In genomic region chr17:36629252-36629847, GRCh38 we compare ENCODE assay signal across 8 cellular contexts. TPM values are rescaled to one million over a fixed set of nuclear protein-coding genes. Genes with fewer than 3 reads are reported as not detected.
A peak's percentile ranks its signal among the peaks of the same experiment; 100 is the strongest.
DNase-seq lines count a peak whose midpoint lies in the region; ATAC-seq, FAIRE-seq and TF ChIP-seq lines count a peak whose summit lies in the region.

No MANE protein-coding gene starts in this region.

- ATAC-seq in HepG2 (peak; percentile 92), HG03039 (IDR thresholded peaks at IDR 0.05; ENCODE audit: unreplicated experiment) (no peak)

- TF ChIP-seq CTCF in AG09309 (IDR thresholded peaks at IDR 0.05; ENCODE audit: control insufficient read depth, insufficient read depth, low read depth, low read length, missing control alignments) (peak; percentile 98), HepG2 (CRISPR knock-in tag; IDR thresholded peaks at IDR 0.05) (peak; percentile 98)

- no peak for TF ChIP-seq POLR2A in HepG2 (IDR thresholded peaks at IDR 0.05; ENCODE audit: insufficient read depth in 1 of 2, low read depth in 2 of 2, low read length in 2 of 2)

- peaks cover 3% of the 10 kb centered on the region for H3K27me3 ChIP-seq in H7 (ENCODE audit: control insufficient read depth, insufficient read depth, low read length)
- peaks cover 6 to 21% of the 10 kb centered on the region in 2 experiments; a peak in 4 of 5 replicates for H3K27me3 ChIP-seq in HepG2 (ENCODE audit: control insufficient read depth in 1 of 2, insufficient read depth in 2 of 2, low read length in 2 of 2)

- no peak overlapping the region for H2AFZ ChIP-seq in HepG2 (ENCODE audit: low read length)

- H4K20me1 ChIP-seq in HepG2 (ENCODE audit: insufficient read depth, low read length), result 0 out of 2 replicates have a peak, but pooled peaks cover 3% of the 10 kb centered on the region

- whole genome bisulfite sequencing in HepG2 (ENCODE audit: low lambda C conversion rate), result 22% methylated on average over 3 of the region's 14 CpGs

- CTCF ChIA-PET in HepG2 (lab: Yijun Ruan, JAX; ENCODE audit: low intra/inter-chr PET ratio, low total read pairs), result interaction anchor here (1.1 to 1.9 kb wide), 4 partner anchors 44 to 418 kb away, joined by 5 to 11 read pairs (median 7); no protein-coding TSS in a partner anchor

- H3K9ac ChIP-seq in HepG2 (ENCODE audit: insufficient read depth, low read depth, low read length), result no peak overlapping the region

- in situ Hi-C loops in HepG2 (cut with HindIII; ENCODE audit: extremely low pct_ligation_motif_present, low pct_unique_long_range_greater_than_20kb), result no loop called here

- H3K36me3 ChIP-seq in H7 (replicated peaks; ENCODE audit: control insufficient read depth, insufficient read depth, low read length) (no peaks in the 10 kb centered on the region), HepG2 (replicated peaks in 1 of 2; ENCODE audit: control insufficient read depth in 1 of 2, insufficient read depth in 2 of 2, low read length in 2 of 2) (no peaks in the 10 kb centered on the region)

- DNase-seq in AG09309 (ENCODE audit: low read depth) (peak; percentile 11), H7 (peak; percentile 93), NCI-H460 (ENCODE audit: extremely low read depth, low read depth) (peak; percentile 68), cerebellum (ENCODE audit: low spot score) (peak; percentile 88), HepG2 (ENCODE audit: low spot score) (peak; percentile 55)
- DNase-seq in activated CD4-positive, alpha-beta T cell treated with anti-CD3 and anti-CD28 coated beads for 1 hour, result peak; percentile 64
- peak; percentile 61 to 75 for DNase-seq in stimulated activated CD4-positive, alpha-beta T cell treated with anti-CD3 and anti-CD28 coated beads, Interleukin-4, amount 100 ng/mL, for 4 hours

- POLR2A ChIA-PET in HepG2 (lab: Yijun Ruan, JAX), result no interaction called here

- H3K4me3 ChIP-seq in AG09309 (ENCODE audit: control insufficient read depth, low read depth, low read length) (no peak overlapping the region), H7 (ENCODE audit: insufficient read depth, low read depth, low read length) (no peak overlapping the region), HepG2 (replicated peaks in 1 of 3; ENCODE audit: insufficient read depth in 1 of 3, low read depth in 2 of 3, low read length in 3 of 3) (no peak overlapping the region)

- H3K9me3 ChIP-seq in HepG2 (ENCODE audit: low read length), result no peaks in the 10 kb centered on the region

- H3K4me2 ChIP-seq in HepG2 (ENCODE audit: low read depth, low read length), result peak overlapping the region; percentile 29; the same call in 1 of the 2 replicates

- H3K4me1 ChIP-seq in HepG2 (ENCODE audit: insufficient read depth, low read length), result peaks cover 23% of the 10 kb centered on the region

- BruUV-seq in HepG2 (replicated peaks; lab: Mats Ljungman, UMichigan), result no TSS peak

- FAIRE-seq in HepG2 (lab: Jason Lieb, UNC), result no peak

- H3K79me2 ChIP-seq in HepG2 (ENCODE audit: insufficient read depth, low read length), result no peaks in the 10 kb centered on the region

- TF ChIP-seq RAD21 in HepG2 (CRISPR knock-in tag; IDR thresholded peaks at IDR 0.05), result peak; percentile 94

- H3K27ac ChIP-seq in HepG2 (ENCODE audit: extremely low read length, insufficient read depth, low read length), result no peak overlapping the region

- TF ChIP-seq EP300 in HepG2 (IDR thresholded peaks at IDR 0.05; ENCODE audit: low read depth in 2 of 2, low read length in 2 of 2) (no peak), HepG2 (CRISPR knock-in tag; IDR thresholded peaks at IDR 0.05; ENCODE audit: borderline replicate concordance) (no peak)

- intact Hi-C loops in HepG2 (cut with micrococcal nuclease; ENCODE audit: unreplicated experiment), result loop anchor here (1.0 to 2.0 kb wide), 3 partner anchors 44 to 418 kb away; no protein-coding TSS in a partner anchor

TF ChIP-seq in HepG2, 621 proteins besides CTCF, POLR2A, EP300 and RAD21 (continues in another document):
- TF ChIP-seq HMGXB4 (CRISPR knock-in tag; IDR thresholded peaks at IDR 0.05; ENCODE audit: borderline replicate concordance in 1 of 2, low read depth in 1 of 2) (peak; percentile 30 to 52; a peak in 2 of 4 replicates), KDM2A (CRISPR knock-in tag; IDR thresholded peaks at IDR 0.05; ENCODE audit: borderline replicate concordance, low read depth) (peak; percentile 46; the same call in 1 of the 2 replicates)

RNA-seq across cellular contexts. Expression of gene MRM1, which starts 28.0 kb away (rescaled TPM):
- 19.3 and 24.8 TPM in 2 replicates for total RNA-seq in H7 (2014; rRNA removed; shearing (Covaris generic))
- 8.2 and 9.1 TPM in 2 replicates for total RNA-seq in NCI-H460 (2014; rRNA removed; shearing (Covaris generic))
- 44.7 and 47.6 TPM in 2 replicates for polyA plus RNA-seq in NCI-H460 (2014; cell fraction: nucleus; rRNA removed)
- total RNA-seq in cerebellum (2.2 TPM), HepG2 (2016; rRNA removed; fragmentation: Illumina TruSeq; extraction: Trizol) (10.7 and 11.3 TPM in 2 replicates)
- 1.9 and 2.1 TPM in 2 replicates for total RNA-seq in HepG2 (2016; cell fraction: cytosol; rRNA removed; fragmentation: Illumina TruSeq; extraction: Trizol; ENCODE audit: low read depth)
- total RNA-seq in HepG2 (2016; cell fraction: insoluble cytoplasmic fraction; rRNA removed; fragmentation: Illumina TruSeq; extraction: Trizol), result 10.1 and 11.0 TPM in 2 replicates
- total RNA-seq in HepG2 (2016; cell fraction: membrane; rRNA removed; fragmentation: Illumina TruSeq; extraction: Trizol), result 2.9 and 3.5 TPM in 2 replicates
- 5.8 and 7.3 TPM in 2 replicates for total RNA-seq in HepG2 (2016; cell fraction: nucleus; rRNA removed; fragmentation: Illumina TruSeq; extraction: Trizol)
- polyA plus RNA-seq in HepG2 (2011; rRNA removed), result 4.1 and 4.9 TPM in 2 replicates
- 5.1 and 5.2 TPM in 2 replicates for polyA plus RNA-seq in HepG2 (2011; cell fraction: cytosol; rRNA removed)
- polyA plus RNA-seq in HepG2 (2011; cell fraction: nucleus; rRNA removed), result 8.3 and 10.1 TPM in 2 replicates
- polyA plus RNA-seq in HepG2 (2012), result 4.0 and 4.5 TPM in 2 replicates
- 1.9 and 2.1 TPM in 2 replicates for polyA plus RNA-seq in HepG2 (2016; cell fraction: cytosol; fragmentation: Illumina TruSeq; extraction: Trizol; ENCODE audit: low read depth)
- polyA plus RNA-seq in HepG2 (2016; cell fraction: insoluble cytoplasmic fraction; fragmentation: Illumina TruSeq; extraction: Trizol; ENCODE audit: low read depth), result 10.5 and 11.3 TPM in 2 replicates
- 2.6 and 3.6 TPM in 2 replicates for polyA plus RNA-seq in HepG2 (2016; cell fraction: membrane; fragmentation: Illumina TruSeq; extraction: Trizol; ENCODE audit: low read depth)
- 12.6 and 12.9 TPM in 2 replicates for polyA plus RNA-seq in HepG2 (2016; cell fraction: nucleus; fragmentation: Illumina TruSeq; extraction: Trizol; ENCODE audit: insufficient read depth, low read depth)
- polyA minus RNA-seq in HepG2 (2011; rRNA and poly(A)+ RNA removed; ENCODE audit: low replicate concordance), result 5.9 and 6.1 TPM in 2 replicates
- polyA minus RNA-seq in HepG2 (2011; cell fraction: cytosol; rRNA and poly(A)+ RNA removed), result 2.9 and 3.3 TPM in 2 replicates
- polyA minus RNA-seq in HepG2 (2011; cell fraction: nucleus; rRNA and poly(A)+ RNA removed), result 4.6 and 5.2 TPM in 2 replicates

RNA-seq across cellular contexts. Expression of gene DHRS11, which starts 37.7 kb away (rescaled TPM):
- total RNA-seq in H7 (2014; rRNA removed; shearing (Covaris generic)), result 38.6 and 46.9 TPM in 2 replicates
- total RNA-seq in NCI-H460 (2014; rRNA removed; shearing (Covaris generic)), result 10.0 and 11.3 TPM in 2 replicates
- polyA plus RNA-seq in NCI-H460 (2014; cell fraction: nucleus; rRNA removed), result 43.0 and 43.6 TPM in 2 replicates
- 11.4 TPM for total RNA-seq in cerebellum
- 19.6 and 28.4 TPM in 2 replicates for total RNA-seq in HepG2 (2016; rRNA removed; fragmentation: Illumina TruSeq; extraction: Trizol)
- total RNA-seq in HepG2 (2016; cell fraction: cytosol; rRNA removed; fragmentation: Illumina TruSeq; extraction: Trizol; ENCODE audit: low read depth), result 17.2 and 17.4 TPM in 2 replicates
- 15.5 and 27.2 TPM in 2 replicates for total RNA-seq in HepG2 (2016; cell fraction: insoluble cytoplasmic fraction; rRNA removed; fragmentation: Illumina TruSeq; extraction: Trizol)
- 21.2 and 25.8 TPM in 2 replicates for total RNA-seq in HepG2 (2016; cell fraction: membrane; rRNA removed; fragmentation: Illumina TruSeq; extraction: Trizol)
- 17.9 and 22.6 TPM in 2 replicates for total RNA-seq in HepG2 (2016; cell fraction: nucleus; rRNA removed; fragmentation: Illumina TruSeq; extraction: Trizol)
- polyA plus RNA-seq in HepG2 (2011; rRNA removed), result 41.9 and 48.7 TPM in 2 replicates
- polyA plus RNA-seq in HepG2 (2011; cell fraction: cytosol; rRNA removed), result 39.7 and 43.4 TPM in 2 replicates
- polyA plus RNA-seq in HepG2 (2011; cell fraction: nucleus; rRNA removed), result 55.0 and 64.7 TPM in 2 replicates
- polyA plus RNA-seq in HepG2 (2012), result 24.2 and 34.9 TPM in 2 replicates
- 21.4 and 26.0 TPM in 2 replicates for polyA plus RNA-seq in HepG2 (2016; cell fraction: cytosol; fragmentation: Illumina TruSeq; extraction: Trizol; ENCODE audit: low read depth)
- 28.1 and 32.5 TPM in 2 replicates for polyA plus RNA-seq in HepG2 (2016; cell fraction: insoluble cytoplasmic fraction; fragmentation: Illumina TruSeq; extraction: Trizol; ENCODE audit: low read depth)
- 25.5 and 31.7 TPM in 2 replicates for polyA plus RNA-seq in HepG2 (2016; cell fraction: membrane; fragmentation: Illumina TruSeq; extraction: Trizol; ENCODE audit: low read depth)
- polyA plus RNA-seq in HepG2 (2016; cell fraction: nucleus; fragmentation: Illumina TruSeq; extraction: Trizol; ENCODE audit: insufficient read depth, low read depth), result 61.7 and 67.8 TPM in 2 replicates
- polyA minus RNA-seq in HepG2 (2011; rRNA and poly(A)+ RNA removed; ENCODE audit: low replicate concordance), result 45.6 and 61.3 TPM in 2 replicates
- polyA minus RNA-seq in HepG2 (2011; cell fraction: cytosol; rRNA and poly(A)+ RNA removed), result 19.2 and 21.1 TPM in 2 replicates
- 13.9 and 17.8 TPM in 2 replicates for polyA minus RNA-seq in HepG2 (2011; cell fraction: nucleus; rRNA and poly(A)+ RNA removed)

Comparison
In these comparisons a context has a peak if more than half of its experiments do, and no peak if none do; other contexts are left out.
1. DNase-seq: peak in every context shown above with its lines; median percentile 93 in H7; 88 in cerebellum; 68 in NCI-H460; 68 in stimulated activated CD4-positive, alpha-beta T cell treated with anti-CD3 and anti-CD28 coated beads, Interleukin-4, amount 100 ng/mL, for 4 hours; 64 in activated CD4-positive, alpha-beta T cell treated with anti-CD3 and anti-CD28 coated beads for 1 hour; 55 in HepG2; 11 in AG09309.